ENCODE assay signal across 8 cellular contexts in the genomic region with DNA sequence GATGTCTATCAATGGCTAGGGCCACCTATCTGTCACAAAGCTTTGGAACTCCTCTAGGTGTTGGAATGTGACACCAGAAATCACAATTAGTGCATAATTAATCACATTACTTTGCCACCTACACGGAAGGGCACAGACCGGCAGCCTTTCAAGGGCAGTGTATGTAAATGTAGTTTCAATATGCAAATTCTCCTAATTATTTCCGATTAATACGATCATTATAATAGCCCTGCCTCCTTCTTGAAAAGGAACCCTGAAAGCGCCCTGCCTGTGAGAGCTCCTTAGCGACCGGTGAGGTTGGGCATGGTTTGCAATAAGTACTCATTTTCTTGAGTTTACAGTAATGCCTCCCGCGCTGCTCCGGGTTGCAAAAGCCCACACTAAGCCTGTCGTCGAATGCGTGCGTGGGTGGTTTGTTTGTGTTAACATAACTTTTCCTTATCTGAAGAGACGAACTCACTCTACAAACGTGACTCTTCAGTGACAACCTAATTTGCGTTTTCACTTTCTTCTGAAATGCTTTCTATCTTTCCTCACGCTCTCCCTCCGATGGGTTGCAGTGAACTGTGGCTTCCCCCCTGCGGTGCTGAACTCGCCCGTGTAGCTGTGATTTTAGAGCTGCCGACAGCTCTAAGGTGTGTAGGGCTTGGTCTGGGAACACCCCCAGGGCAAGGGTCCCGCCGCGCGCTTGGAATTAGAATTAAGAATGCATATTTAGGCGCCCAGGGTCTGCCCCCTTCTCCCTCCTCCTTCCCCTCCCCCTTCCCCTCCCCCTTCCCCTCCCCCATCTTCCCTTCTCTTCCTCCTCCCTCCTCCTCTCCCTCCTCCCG. TPM values are rescaled to one million over a fixed set of nuclear protein-coding genes. Genes with fewer than 3 reads are reported as not detected.
DNase-seq lines count a peak whose midpoint lies in the region; ATAC-seq and TF ChIP-seq lines count a peak whose summit lies in the region.

No MANE protein-coding gene starts in this region.

- H3K79me2 ChIP-seq in hepatocyte, result peaks cover 33% of the 10 kb centered on the region

- peaks cover 28% of the 10 kb centered on the region for H3K4me1 ChIP-seq in hepatocyte (ENCODE audit: insufficient read depth)

- H3K27me3 ChIP-seq in GM06990 (replicated peaks; ENCODE audit: control insufficient read depth, insufficient read depth, low read length) (no peaks in the 10 kb centered on the region; the same call in none of the 2 replicates), hepatocyte (no peaks in the 10 kb centered on the region)

- H3K27ac ChIP-seq in hepatocyte, result peak overlapping the region; percentile 100

- intact Hi-C loops in sciatic nerve (cut with DNase I), result loop anchor here (10.0 kb wide), 2 partner anchors 56 to 1576 kb away; no protein-coding TSS in a partner anchor

- TF ChIP-seq CTCF in GM06990 (IDR thresholded peaks at IDR 0.05; ENCODE audit: insufficient read depth, low read length, poor library complexity, severe bottlenecking) (no peak), hepatocyte (IDR thresholded peaks at IDR 0.05; ENCODE audit: poor library complexity) (no peak)

- ATAC-seq in sciatic nerve, result no peak
- no peak for ATAC-seq in HG03039 (IDR thresholded peaks at IDR 0.05; ENCODE audit: unreplicated experiment)
- no peak for ATAC-seq in HG03521 (IDR thresholded peaks at IDR 0.05; ENCODE audit: unreplicated experiment)

- DNase-seq in GM06990 (ENCODE audit: extremely low read depth, insufficient read length) (peak; percentile 70), NCI-H146 treated with DMSO at 0.1 percent for 48 hours (lab: John Stamatoyannopoulos, UW; ENCODE audit: unreplicated experiment) (peak; percentile 76), T-helper 2 cell (peak in 4 of 5 experiments; percentile 58 to 91 (median 78)), anterior cingulate cortex (lab: John Stamatoyannopoulos, UW) (peak in 35 of 58 donors; percentile 22 to 83 (median 63)), hepatocyte (ENCODE audit: low spot score) (peak; percentile 92), sciatic nerve (ENCODE audit: low spot score) (peak; percentile 81)

- H3K36me3 ChIP-seq in GM06990 (ENCODE audit: control insufficient read depth, insufficient read depth, low read length) (no peaks in the 10 kb centered on the region), hepatocyte (replicated peaks; ENCODE audit: insufficient read depth, low read depth) (no peaks in the 10 kb centered on the region)

- peak overlapping the region; percentile 78 for H3K4me2 ChIP-seq in hepatocyte

- H2AFZ ChIP-seq in hepatocyte, result peak overlapping the region; percentile 1

- H3K9me2 ChIP-seq in hepatocyte (replicated peaks; ENCODE audit: insufficient read depth), result no peaks in the 10 kb centered on the region

- peaks cover 20% of the 10 kb centered on the region for H4K20me1 ChIP-seq in hepatocyte (ENCODE audit: insufficient read depth, poor library complexity, severe bottlenecking)

- under 1% methylated on average over 27 of the region's 29 CpGs for WGBS in hepatocyte (ENCODE audit: low lambda C conversion rate, missing lambda C conversion rate)

- H3K4me3 ChIP-seq in GM06990 (replicated peaks; ENCODE audit: low read depth, low read length) (peak overlapping the region; percentile 63), hepatocyte (peak overlapping the region; percentile 39)

- no peaks in the 10 kb centered on the region for H3K9me3 ChIP-seq in hepatocyte (ENCODE audit: low read depth)

RNA-seq across cellular contexts. Expression of a gene that starts 0.7 kb away (rescaled TPM):
- total RNA-seq in hepatocyte, result 910 and 1,089 TPM in 2 replicates
- 563 and 612 TPM in 2 replicates for polyA plus RNA-seq in hepatocyte
- 95.8 TPM for total RNA-seq in sciatic nerve
